1 cellular context compared by ENCODE assay signal in genomic region chr3:71210257-71211002, GRCh38.
TF ChIP-seq lines count a peak whose summit lies in the region.

No MANE protein-coding gene starts in this region.

TF ChIP-seq in HepG2, 621 proteins besides CTCF, POLR2A, EP300 and RAD21 (continued from another document and continues in another):
- no peak for TF ChIP-seq STAT6 (CRISPR knock-in tag; IDR thresholded peaks at IDR 0.05; ENCODE audit: borderline replicate concordance)
- no peak for TF ChIP-seq GATAD1 (CRISPR knock-in tag; IDR thresholded peaks at IDR 0.05)
- no peak for TF ChIP-seq CENPBD1 (CRISPR knock-in tag; IDR thresholded peaks at IDR 0.05; ENCODE audit: borderline replicate concordance, low read depth)
- no peak for TF ChIP-seq ZNF841 (CRISPR knock-in tag; IDR thresholded peaks at IDR 0.05; ENCODE audit: borderline replicate concordance)
- no peak for TF ChIP-seq SETDB1 (CRISPR knock-in tag; IDR thresholded peaks at IDR 0.05; ENCODE audit: borderline replicate concordance)
- peak; percentile 26; the same call in 1 of the 2 replicates for TF ChIP-seq PHF21A (CRISPR knock-in tag; IDR thresholded peaks at IDR 0.05)
- peak; percentile 46; the same call in 1 of the 2 replicates for TF ChIP-seq HNF1B (CRISPR knock-in tag; IDR thresholded peaks at IDR 0.05)
- no peak for TF ChIP-seq LCORL (IDR thresholded peaks at IDR 0.05)
- TF ChIP-seq LCORL (CRISPR knock-in tag; IDR thresholded peaks at IDR 0.05), result no peak
- peak; percentile 26; the same call in 1 of the 2 replicates for TF ChIP-seq HMG20A (CRISPR knock-in tag; IDR thresholded peaks at IDR 0.05; ENCODE audit: borderline replicate concordance)
- no peak for TF ChIP-seq ZNF205 (CRISPR knock-in tag; IDR thresholded peaks at IDR 0.05)
- no peak for TF ChIP-seq ETV6 (CRISPR knock-in tag; conservative IDR thresholded peaks at IDR 0.05)
- TF ChIP-seq ZFX (CRISPR knock-in tag; IDR thresholded peaks at IDR 0.05; ENCODE audit: low read depth), result peak; percentile 40; the same call in 1 of the 2 replicates
- TF ChIP-seq ZNF720 (CRISPR knock-in tag; IDR thresholded peaks at IDR 0.05), result no peak
- peak; percentile 59 for TF ChIP-seq PAXIP1 (CRISPR knock-in tag; conservative IDR thresholded peaks at IDR 0.05)
- TF ChIP-seq NFKBIZ (CRISPR knock-in tag; IDR thresholded peaks at IDR 0.05), result no peak
- no peak for TF ChIP-seq HMG20B (CRISPR knock-in tag; conservative IDR thresholded peaks at IDR 0.05)
- TF ChIP-seq CENPT (CRISPR knock-in tag; IDR thresholded peaks at IDR 0.05; ENCODE audit: low read depth), result no peak
- TF ChIP-seq ZMYM4 (CRISPR knock-in tag; IDR thresholded peaks at IDR 0.05), result peak; percentile 55
- TF ChIP-seq ARID5B (CRISPR knock-in tag; IDR thresholded peaks at IDR 0.05), result peak; percentile 75
- 0 out of 2 replicates have a peak, but pooled peaks have one; percentile 24 for TF ChIP-seq FOXP1 (IDR thresholded peaks at IDR 0.05)
- TF ChIP-seq FOXP1 (CRISPR knock-in tag; IDR thresholded peaks at IDR 0.05), result peak; percentile 69
- TF ChIP-seq MYC (CRISPR knock-in tag; IDR thresholded peaks at IDR 0.05; ENCODE audit: borderline replicate concordance), result no peak
- peak; percentile 49 for TF ChIP-seq SAP130 (CRISPR knock-in tag; IDR thresholded peaks at IDR 0.05; ENCODE audit: low read depth)
- TF ChIP-seq CREB1 (IDR thresholded peaks at IDR 0.05), result no peak
- TF ChIP-seq CREB1 (CRISPR knock-in tag; IDR thresholded peaks at IDR 0.05), result peak; percentile 58; the same call in 1 of the 2 replicates
- TF ChIP-seq LBX2 (CRISPR knock-in tag; IDR thresholded peaks at IDR 0.05; ENCODE audit: borderline replicate concordance), result no peak
- TF ChIP-seq FOSL1 (CRISPR knock-in tag; IDR thresholded peaks at IDR 0.05; ENCODE audit: borderline replicate concordance), result no peak
- peak; percentile 43 for TF ChIP-seq YY1 (IDR thresholded peaks at IDR 0.05; ENCODE audit: insufficient read depth, insufficient replicate concordance, low read depth, low read length)
- TF ChIP-seq SMAD3 (CRISPR knock-in tag; IDR thresholded peaks at IDR 0.05), result peak; percentile 44; the same call in 1 of the 2 replicates
- peak; percentile 88 for TF ChIP-seq GATAD2A (CRISPR knock-in tag; IDR thresholded peaks at IDR 0.05)
- TF ChIP-seq ZFP36L2 (CRISPR knock-in tag; IDR thresholded peaks at IDR 0.05), result no peak
- TF ChIP-seq NONO (IDR thresholded peaks at IDR 0.05), result no peak
- TF ChIP-seq NONO (CRISPR knock-in tag; conservative IDR thresholded peaks at IDR 0.05), result no peak
- TF ChIP-seq ZNF652 (CRISPR knock-in tag; IDR thresholded peaks at IDR 0.05; ENCODE audit: borderline replicate concordance, low read depth), result 0 out of 2 replicates have a peak, but pooled peaks have one; percentile 31
- TF ChIP-seq MAX (IDR thresholded peaks at IDR 0.05), result peak; percentile 22; the same call in 1 of the 2 replicates
- TF ChIP-seq ZNF646 (CRISPR knock-in tag; IDR thresholded peaks at IDR 0.05), result peak; percentile 35; the same call in 1 of the 2 replicates
- TF ChIP-seq HBP1 (CRISPR knock-in tag; IDR thresholded peaks at IDR 0.05; ENCODE audit: low read depth), result 0 out of 2 replicates have a peak, but pooled peaks have one; percentile 58
- no peak for TF ChIP-seq ZKSCAN8 (CRISPR knock-in tag; IDR thresholded peaks at IDR 0.05; ENCODE audit: borderline replicate concordance)
- no peak for TF ChIP-seq ZNF383 (CRISPR knock-in tag; IDR thresholded peaks at IDR 0.05; ENCODE audit: borderline replicate concordance)
- peak; percentile 41 for TF ChIP-seq RARA (CRISPR knock-in tag; IDR thresholded peaks at IDR 0.05)
- no peak for TF ChIP-seq ZNF253 (CRISPR knock-in tag; IDR thresholded peaks at IDR 0.05; ENCODE audit: borderline replicate concordance)
- TF ChIP-seq ZKSCAN1 (IDR thresholded peaks at IDR 0.05; ENCODE audit: low read length), result no peak
